ENCODE assay signal across 1 cellular context in the genomic region with DNA sequence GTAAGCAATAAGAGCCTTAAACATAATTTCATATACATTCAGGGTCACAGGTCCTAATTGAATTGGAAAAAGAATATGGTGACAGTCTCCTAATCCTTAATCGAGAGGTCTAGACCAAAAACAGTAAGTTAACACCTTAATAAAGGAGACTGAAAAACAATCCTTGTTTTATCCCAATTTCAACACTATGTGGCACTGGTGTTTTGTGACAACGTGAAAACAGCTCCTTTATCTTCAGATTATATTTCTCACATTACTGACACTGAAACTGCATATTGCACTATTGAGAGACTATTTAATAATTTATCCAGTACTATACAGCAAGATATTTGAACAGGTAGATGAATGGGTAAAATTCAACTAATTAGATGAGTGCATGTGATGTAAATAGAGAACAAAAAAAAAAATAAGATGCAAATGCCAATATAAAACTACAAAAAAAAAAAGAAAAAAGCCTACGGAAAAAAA.
A peak's percentile ranks its signal among the peaks of the same experiment; 100 is the strongest.
TF ChIP-seq lines count a peak whose summit lies in the region.

No MANE protein-coding gene starts in this region.

TF ChIP-seq in K562, 482 proteins besides CTCF, POLR2A, EP300 and RAD21 (continued from another document):
- TF ChIP-seq, protein P1, sequence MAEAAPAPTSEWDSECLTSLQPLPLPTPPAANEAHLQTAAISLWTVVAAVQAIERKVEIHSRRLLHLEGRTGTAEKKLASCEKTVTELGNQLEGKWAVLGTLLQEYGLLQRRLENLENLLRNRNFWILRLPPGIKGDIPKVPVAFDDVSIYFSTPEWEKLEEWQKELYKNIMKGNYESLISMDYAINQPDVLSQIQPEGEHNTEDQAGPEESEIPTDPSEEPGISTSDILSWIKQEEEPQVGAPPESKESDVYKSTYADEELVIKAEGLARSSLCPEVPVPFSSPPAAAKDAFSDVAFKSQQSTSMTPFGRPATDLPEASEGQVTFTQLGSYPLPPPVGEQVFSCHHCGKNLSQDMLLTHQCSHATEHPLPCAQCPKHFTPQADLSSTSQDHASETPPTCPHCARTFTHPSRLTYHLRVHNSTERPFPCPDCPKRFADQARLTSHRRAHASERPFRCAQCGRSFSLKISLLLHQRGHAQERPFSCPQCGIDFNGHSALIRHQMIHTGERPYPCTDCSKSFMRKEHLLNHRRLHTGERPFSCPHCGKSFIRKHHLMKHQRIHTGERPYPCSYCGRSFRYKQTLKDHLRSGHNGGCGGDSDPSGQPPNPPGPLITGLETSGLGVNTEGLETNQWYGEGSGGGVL (CRISPR knock-in tag; IDR thresholded peaks at IDR 0.05) = no peak
- 0 out of 2 replicates have a peak, but pooled peaks have one; percentile 18 for TF ChIP-seq ARID1B (IDR thresholded peaks at IDR 0.05)
- peak; percentile 68 for TF ChIP-seq EWSR1 (IDR thresholded peaks at IDR 0.05; ENCODE audit: borderline replicate concordance, low read depth, partially characterized antibody)
- peak; percentile 34; the same call in 1 of the 2 replicates for TF ChIP-seq GTF2E2 (tag; IDR thresholded peaks at IDR 0.05)
- 0 out of 2 replicates have a peak, but pooled peaks have one; percentile 64 for TF ChIP-seq ILF3 (IDR thresholded peaks at IDR 0.05; ENCODE audit: borderline replicate concordance)
- TF ChIP-seq HNRNPLL (IDR thresholded peaks at IDR 0.05; ENCODE audit: low read depth, low read length, poor library complexity, severe bottlenecking) = no peak
- no peak for TF ChIP-seq HDAC6 (IDR thresholded peaks at IDR 0.05; ENCODE audit: low read depth, low read length)
- no peak for TF ChIP-seq ESRRB (CRISPR knock-in tag; IDR thresholded peaks at IDR 0.05; ENCODE audit: borderline replicate concordance)
- TF ChIP-seq KDM4B (IDR thresholded peaks at IDR 0.05; ENCODE audit: borderline replicate concordance in 2 of 2, low read depth in 1 of 2) = 0 out of 4 replicates have a peak, but pooled peaks of 1 of the 2 experiments have one; percentile 27
- TF ChIP-seq HDAC3 (IDR thresholded peaks at IDR 0.05; ENCODE audit: borderline replicate concordance, partially characterized antibody) = peak; percentile 64
- no peak for TF ChIP-seq POLR2G (IDR thresholded peaks at IDR 0.05; ENCODE audit: low read depth, low read length)
- TF ChIP-seq ZNF764 (CRISPR knock-in tag; IDR thresholded peaks at IDR 0.05; ENCODE audit: low read depth) = no peak
- TF ChIP-seq PTBP1 (IDR thresholded peaks at IDR 0.05; ENCODE audit: low read depth, low read length) = no peak
- peak; percentile 76 for TF ChIP-seq ARID3A (IDR thresholded peaks at IDR 0.05; ENCODE audit: borderline replicate concordance, low read depth, low read length)
- no peak for TF ChIP-seq PHTF2 (CRISPR knock-in tag; IDR thresholded peaks at IDR 0.05)
- peak; percentile 61 for TF ChIP-seq ZBTB8A (IDR thresholded peaks at IDR 0.05; ENCODE audit: partially characterized antibody)
- TF ChIP-seq FOXK1 (CRISPR knock-in tag; IDR thresholded peaks at IDR 0.05; ENCODE audit: borderline replicate concordance) = no peak
- no peak for TF ChIP-seq ETV6 (IDR thresholded peaks at IDR 0.05; ENCODE audit: borderline replicate concordance in 1 of 2, low read depth in 2 of 2, low read length in 1 of 2)
- TF ChIP-seq ETV6 (CRISPR knock-in tag; IDR thresholded peaks at IDR 0.05; ENCODE audit: borderline replicate concordance) = no peak
- TF ChIP-seq E2F3 (CRISPR knock-in tag; IDR thresholded peaks at IDR 0.05) = no peak
- no peak for TF ChIP-seq FOSL1 (tag; conservative IDR thresholded peaks at IDR 0.05)
- no peak for TF ChIP-seq DACH1 (IDR thresholded peaks at IDR 0.05; ENCODE audit: partially characterized antibody)
- 0 out of 2 replicates have a peak, but pooled peaks have one; percentile 64 for TF ChIP-seq ZZZ3 (IDR thresholded peaks at IDR 0.05)
- TF ChIP-seq FOXK2 (conservative IDR thresholded peaks at IDR 0.05 in 1 of 2, IDR thresholded peaks at IDR 0.05 in 1 of 2; ENCODE audit: low read depth in 2 of 2) = peak; percentile 34 to 46; a peak in 1 of 4 replicates
- peak; percentile 72 for TF ChIP-seq CC2D1A (IDR thresholded peaks at IDR 0.05)
- no peak for TF ChIP-seq SPI1 (IDR thresholded peaks at IDR 0.05; ENCODE audit: borderline replicate concordance, low read depth, low read length)
- no peak for TF ChIP-seq ILK (tag; IDR thresholded peaks at IDR 0.05; ENCODE audit: borderline replicate concordance, low read depth)
- TF ChIP-seq MECOM (CRISPR knock-in tag; IDR thresholded peaks at IDR 0.05) = no peak
- peak; percentile 13 to 46; a peak in 1 of 4 replicates for TF ChIP-seq MNT (conservative IDR thresholded peaks at IDR 0.05)
- no peak for TF ChIP-seq CREB3L1 (IDR thresholded peaks at IDR 0.05; ENCODE audit: borderline replicate concordance, low read depth)
- no peak for TF ChIP-seq DPF2 (IDR thresholded peaks at IDR 0.05)
- peak; percentile 63 for TF ChIP-seq SMC3 (conservative IDR thresholded peaks at IDR 0.05; ENCODE audit: insufficient read depth, low read depth, low read length)
